ENCODE assay signal across 8 cellular contexts in the genomic region with DNA sequence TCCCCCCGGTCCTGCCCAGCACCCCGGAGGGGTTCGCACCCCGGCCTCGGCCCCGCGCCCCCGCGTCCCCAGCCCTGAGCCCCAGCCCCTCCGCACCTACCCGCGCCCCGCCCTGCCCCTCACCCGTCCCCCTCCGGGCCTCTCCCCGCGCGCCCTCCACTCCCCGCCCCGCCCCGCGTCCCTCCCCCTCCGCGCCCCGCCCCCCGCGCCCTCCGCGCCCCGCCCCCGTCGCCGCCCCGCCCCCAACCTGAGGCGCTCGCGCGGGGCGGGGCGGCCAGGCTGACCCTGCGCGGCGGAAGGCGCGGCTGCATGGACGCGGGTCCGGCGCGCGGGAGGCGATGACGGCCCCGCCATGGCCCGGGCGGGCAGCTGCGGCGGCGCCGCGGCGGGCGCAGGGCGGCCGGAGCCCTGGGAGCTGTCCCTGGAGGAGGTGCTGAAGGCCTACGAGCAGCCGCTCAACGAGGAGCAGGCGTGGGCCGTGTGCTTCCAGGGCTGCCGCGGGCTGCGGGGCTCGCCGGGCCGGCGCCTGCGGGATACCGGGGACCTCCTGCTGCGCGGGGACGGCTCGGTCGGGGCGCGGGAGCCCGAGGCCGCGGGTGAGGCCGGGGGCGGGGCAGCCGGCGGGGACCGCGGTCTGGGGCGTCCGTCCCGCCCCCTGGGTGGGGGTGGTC. TPM values are rescaled to one million over a fixed set of nuclear protein-coding genes. Genes with fewer than 3 reads are reported as not detected.
DNase-seq lines count a peak whose midpoint lies in the region; ATAC-seq, FAIRE-seq and TF ChIP-seq lines count a peak whose summit lies in the region.

A gene with protein sequence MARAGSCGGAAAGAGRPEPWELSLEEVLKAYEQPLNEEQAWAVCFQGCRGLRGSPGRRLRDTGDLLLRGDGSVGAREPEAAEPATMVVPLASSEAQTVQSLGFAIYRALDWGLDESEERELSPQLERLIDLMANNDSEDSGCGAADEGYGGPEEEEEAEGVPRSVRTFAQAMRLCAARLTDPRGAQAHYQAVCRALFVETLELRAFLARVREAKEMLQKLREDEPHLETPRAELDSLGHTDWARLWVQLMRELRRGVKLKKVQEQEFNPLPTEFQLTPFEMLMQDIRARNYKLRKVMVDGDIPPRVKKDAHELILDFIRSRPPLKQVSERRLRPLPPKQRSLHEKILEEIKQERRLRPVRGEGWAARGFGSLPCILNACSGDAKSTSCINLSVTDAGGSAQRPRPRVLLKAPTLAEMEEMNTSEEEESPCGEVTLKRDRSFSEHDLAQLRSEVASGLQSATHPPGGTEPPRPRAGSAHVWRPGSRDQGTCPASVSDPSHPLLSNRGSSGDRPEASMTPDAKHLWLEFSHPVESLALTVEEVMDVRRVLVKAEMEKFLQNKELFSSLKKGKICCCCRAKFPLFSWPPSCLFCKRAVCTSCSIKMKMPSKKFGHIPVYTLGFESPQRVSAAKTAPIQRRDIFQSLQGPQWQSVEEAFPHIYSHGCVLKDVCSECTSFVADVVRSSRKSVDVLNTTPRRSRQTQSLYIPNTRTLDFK (plus strand): TSS at position 277 of the 671 bp plus-strand sequence. CDS start 76 bp downstream, at position 353.

- intact Hi-C loops in kidney (cut with DNase I) = no loop called here

- peaks cover 3% of the 10 kb centered on the region in 2 donors for H3K4me1 ChIP-seq in kidney (ENCODE audit: control insufficient read depth in 1 of 2, insufficient read depth in 1 of 2, low read depth in 1 of 2, low read length in 2 of 2)

- H3K27ac ChIP-seq in kidney (ENCODE audit: low read depth in 2 of 2, low read length in 2 of 2) = peak within 1 kb of the TSS in 1 of 2 donors; percentile 17

- ATAC-seq in HG03442 (IDR thresholded peaks at IDR 0.05; ENCODE audit: unreplicated experiment) (no peak), GM18511 (IDR thresholded peaks at IDR 0.05; ENCODE audit: unreplicated experiment) (no peak)

- H3K9me3 ChIP-seq in kidney (ENCODE audit: control insufficient read depth in 1 of 2, low read length in 2 of 2) = no peaks in the 10 kb centered on the region

- H3K9ac ChIP-seq in kidney (ENCODE audit: low read length in 2 of 2) = no peak within 1 kb of the TSS

- peak within 1 kb of the TSS; percentile 48 to 58 for H3K4me3 ChIP-seq in kidney (ENCODE audit: low read length in 2 of 2)

- H3K36me3 ChIP-seq in kidney (ENCODE audit: control insufficient read depth in 1 of 2, insufficient read depth in 2 of 2, low read length in 2 of 2) = no peaks in the 10 kb centered on the region

- FAIRE-seq in GM18507 (lab: Jason Lieb, UNC) = peak; percentile 21
- FAIRE-seq in kidney (lab: Jason Lieb, UNC) = no peak

- no peak for TF ChIP-seq CTCF in kidney (IDR thresholded peaks at IDR 0.05; ENCODE audit: borderline replicate concordance, extremely low read depth, insufficient read depth)

- DNase-seq in GM18507 (ENCODE audit: extremely low spot score, insufficient read length, low read depth) (no peak), M059J (ENCODE audit: low read depth) (peak; percentile 69), cerebellar cortex (ENCODE audit: low spot score) (peak; percentile 38), kidney (peak; percentile 91)
- DNase-seq in activated CD4-positive, alpha-beta T cell treated with anti-CD3 and anti-CD28 coated beads for 1 hour = peak; percentile 50
- peak; percentile 19 to 67 (median 52) for DNase-seq in stimulated activated CD4-positive, alpha-beta T cell treated with anti-CD3 and anti-CD28 coated beads, Interleukin-12 subunit alpha, Interleukin-12 subunit beta, amount 100 ng/mL, for 48 hours (ENCODE audit: low read depth in 2 of 3, low spot score in 1 of 3)

RNA-seq across cellular contexts. Expression of the gene that starts here (rescaled TPM):
- total RNA-seq in M059J (2014; rRNA removed; shearing (Covaris generic)) = 1.1 and 2.3 TPM in 2 replicates
- 6.5 TPM for total RNA-seq in kidney
- 2.9 TPM for polyA plus RNA-seq in kidney (ENCODE audit: insufficient read depth, low read depth, low replicate concordance)
